In the genomic region with DNA sequence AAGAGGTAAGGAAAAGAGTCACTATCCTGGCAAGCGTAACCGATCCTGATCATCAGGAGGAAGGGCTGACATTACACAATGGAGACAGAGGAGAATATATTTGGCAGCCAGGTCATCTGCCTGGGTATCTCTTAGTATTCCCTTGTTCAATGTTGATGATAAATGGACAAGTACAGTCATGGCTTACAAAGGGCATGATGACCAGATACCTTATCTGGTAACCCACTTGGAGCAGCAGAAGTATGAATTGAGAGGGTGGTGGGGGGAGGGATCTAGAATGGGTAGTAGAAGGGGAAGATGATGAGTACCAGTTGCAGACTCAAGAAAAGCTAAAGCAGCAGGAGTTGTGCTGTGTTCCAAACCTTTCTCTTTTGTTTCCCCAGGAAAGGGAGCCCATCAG, we compare ENCODE assay signal across 9 cellular contexts.
"Had no signal": no experiment of that assay in that cellular context is flagged by ENCODE, and none has a peak within 500 bp of the region (broad histone marks: within the 10 kb centered on the region; RNA-seq: fewer than 3 reads in every experiment).

No MANE protein-coding gene starts in this region.

- H3K27ac Mint-ChIP-seq: HFFc6, IgD-negative memory B cell had no signal

- H3K27me3 Mint-ChIP-seq: IgD-negative memory B cell had no signal

- H3K4me1 ChIP-seq: HAP-1 had no signal

- H3K4me3 ChIP-seq: GM23248, HAP-1 had no signal

- H3K4me3 Mint-ChIP-seq: HFFc6, IgD-negative memory B cell had no signal

- ATAC-seq: HCT116, HepG2 had no signal

- H3K9me3 Mint-ChIP-seq: HFFc6 had no signal

- H3K36me3 ChIP-seq: HAP-1 had no signal

- H3K9ac ChIP-seq: GM23248 had no signal

- H3K9me3 ChIP-seq: HAP-1 had no signal

- DNase-seq: GM23248, GOT3, H7, HFFc6 had no signal

- H2AFZ ChIP-seq: GM23248 had no signal

- H3K4me1 Mint-ChIP-seq: IgD-negative memory B cell had no signal

- H3K27ac ChIP-seq: GM23248, HL-60 had no signal

- FAIRE-seq: HepG2 had no signal
